8 cellular contexts compared by ENCODE assay signal in the genomic region with DNA sequence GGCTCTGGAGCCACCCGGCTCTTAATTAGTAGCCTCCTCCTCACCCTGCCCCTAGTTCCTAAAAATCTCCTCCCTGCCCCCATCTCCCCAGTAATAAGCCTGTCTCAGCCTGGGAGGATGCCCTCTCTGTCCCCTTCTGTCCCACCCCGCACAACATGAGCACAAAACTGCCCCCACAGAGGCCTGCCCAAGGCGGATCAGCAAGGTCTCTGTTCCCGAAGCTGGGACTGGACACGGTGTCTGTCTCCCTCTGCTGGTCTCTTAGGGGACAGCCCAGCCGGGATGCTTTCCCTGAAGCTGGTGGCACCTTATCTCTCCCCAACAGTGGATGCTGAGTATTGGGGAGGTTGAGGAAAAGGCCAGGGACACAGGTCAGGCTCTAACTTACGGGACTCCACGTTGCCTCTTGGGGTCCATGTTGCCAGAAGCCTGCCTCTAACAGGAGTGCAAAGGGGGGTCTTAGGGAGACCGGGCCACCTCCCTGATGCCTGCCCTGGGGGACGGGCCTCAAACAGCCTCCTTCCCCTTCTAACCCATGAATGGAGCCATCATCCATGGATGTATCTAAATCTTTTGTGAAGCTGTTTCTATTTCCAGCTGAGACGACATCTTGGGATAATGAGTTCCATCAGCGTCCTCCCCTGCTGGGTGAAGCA. TPM values are rescaled to one million over a fixed set of nuclear protein-coding genes. Genes with fewer than 3 reads are reported as not detected.
A peak's percentile ranks its signal among the peaks of the same experiment; 100 is the strongest.
DNase-seq lines count a peak whose midpoint lies in the region; ATAC-seq and TF ChIP-seq lines count a peak whose summit lies in the region.

No MANE protein-coding gene starts in this region.

- CTCF ChIA-PET in HCT116 (lab: Charles Lee) = interaction anchor here (0.6 to 15.5 kb wide), 16 partner anchors 9 to 331 kb away, joined by 3 to 456 read pairs (median 6); a partner anchor contains a TSS

- no peak overlapping the region for H3K4me3 Mint-ChIP-seq in dendritic cell treated with granulocyte-macrophage colony-stimulating factor and Interleukin-4, amounts not matched to agents 40 ng/mL and 50 ng/mL, for 4 days

- H2AFZ ChIP-seq in HCT116 (ENCODE audit: low read depth, low read length, poor library complexity, severe bottlenecking) = no peak overlapping the region

- POLR2A ChIA-PET in HCT116 (lab: Charles Lee) = interaction anchor here (1.2 to 15.1 kb wide), 2 partner anchors 28 to 37 kb away, joined by 3 to 210 read pairs; a partner anchor contains a TSS

- H3K9me3 ChIP-seq in HCT116 (ENCODE audit: control insufficient read depth in 1 of 2, insufficient read depth in 1 of 2, low read depth in 1 of 2, low read length in 2 of 2) (no peaks in the 10 kb centered on the region), lower lobe of right lung (no peaks in the 10 kb centered on the region)

- ATAC-seq in HCT116 = peak; percentile 74
- ATAC-seq in lower lobe of right lung = peak; percentile 88 to 91
- ATAC-seq in HG02852 (IDR thresholded peaks at IDR 0.05; ENCODE audit: unreplicated experiment) = no peak

- DNase-seq in COR-L47 (lab: John Stamatoyannopoulos, UW) (peak; percentile 30), HCT116 (ENCODE audit: low read depth, low spot score) (peak; percentile 69), NCI-H526 (lab: John Stamatoyannopoulos, UW) (peak; percentile 48 to 89), lower lobe of right lung (peak; percentile 85)
- DNase-seq in activated CD4-positive, alpha-beta T cell treated with anti-CD3 and anti-CD28 coated beads, Interleukin-2, amount 50 U/mL, for 1 hour = peak; percentile 83
- DNase-seq in stimulated activated CD8-positive, alpha-beta memory T cell treated with anti-CD3 and anti-CD28 coated beads, Interleukin-15, amount 100 ng/mL, for 1 hour (ENCODE audit: low read depth) = peak; percentile 75

- TF ChIP-seq CTCF in HCT116 (IDR thresholded peaks at IDR 0.05 in 2 of 3, conservative IDR thresholded peaks at IDR 0.05 in 1 of 3; ENCODE audit: borderline replicate concordance in 1 of 3, insufficient read depth in 1 of 3, low read depth in 2 of 3, low read length in 2 of 3) (peak in 2 of 3 experiments; percentile 98; a peak in 4 of 6 replicates), lower lobe of right lung (IDR thresholded peaks at IDR 0.05) (peak; percentile 96)

- H3K27ac Mint-ChIP-seq in dendritic cell treated with granulocyte-macrophage colony-stimulating factor and Interleukin-4, amounts not matched to agents 40 ng/mL and 50 ng/mL, for 4 days = peak overlapping the region; percentile 28

- intact Hi-C loops in HCT116 (cut with micrococcal nuclease) (loop anchor here (1.0 to 2.0 kb wide), 4 partner anchors 11 to 120 kb away; no protein-coding TSS in a partner anchor), lower lobe of right lung (cut with DNase I) (no loop called here)
- intact Hi-C loops in dendritic cell treated with granulocyte-macrophage colony-stimulating factor and Interleukin-4, amounts not matched to agents 40 ng/mL and 50 ng/mL, for 4 days (cut with micrococcal nuclease) = loop anchor here (1.0 to 10.0 kb wide), 4 partner anchors 25 to 118 kb away; a partner anchor contains a TSS

- H3K9me2 ChIP-seq in HCT116 (ENCODE audit: insufficient read depth) = no peaks in the 10 kb centered on the region

- H3K36me3 Mint-ChIP-seq in dendritic cell treated with granulocyte-macrophage colony-stimulating factor and Interleukin-4, amounts not matched to agents 40 ng/mL and 50 ng/mL, for 4 days (ENCODE audit: low read depth) = no peaks in the 10 kb centered on the region

- no peak overlapping the region for H3K9ac ChIP-seq in HCT116 (ENCODE audit: low read length)

- H3K4me1 Mint-ChIP-seq in dendritic cell treated with granulocyte-macrophage colony-stimulating factor and Interleukin-4, amounts not matched to agents 40 ng/mL and 50 ng/mL, for 4 days (ENCODE audit: low read depth) = peaks cover 56% of the 10 kb centered on the region

- peaks cover 5% of the 10 kb centered on the region for H3K27me3 Mint-ChIP-seq in dendritic cell treated with granulocyte-macrophage colony-stimulating factor and Interleukin-4, amounts not matched to agents 40 ng/mL and 50 ng/mL, for 4 days

- no TSS peak for BruUV-seq in HCT116 (replicated peaks; lab: Mats Ljungman, UMichigan)

- no peak for TF ChIP-seq RAD21 in HCT116 (IDR thresholded peaks at IDR 0.05; ENCODE audit: low read depth)

- H3K27ac ChIP-seq in HCT116 (ENCODE audit: low read depth, low read length) (no peak overlapping the region), lower lobe of right lung (no peak overlapping the region)

- no peak for TF ChIP-seq POLR2A in HCT116 (IDR thresholded peaks at IDR 0.05; ENCODE audit: borderline replicate concordance, extremely low read depth, insufficient read depth, insufficient read length)

- H3K4me1 ChIP-seq in HCT116 (ENCODE audit: control insufficient read depth in 1 of 2, insufficient read depth in 2 of 2, low read length in 2 of 2) (peaks cover 53 to 63% of the 10 kb centered on the region in 2 experiments), lower lobe of right lung (peaks cover 21% of the 10 kb centered on the region)

- no peaks in the 10 kb centered on the region for H3K36me3 ChIP-seq in HCT116 (ENCODE audit: control insufficient read depth in 1 of 2, insufficient read depth in 2 of 2, low read length in 2 of 2)
- H3K36me3 ChIP-seq in lower lobe of right lung = no peaks in the 10 kb centered on the region

- H3K27me3 ChIP-seq in HCT116 (ENCODE audit: insufficient read depth, low read length) = no peaks in the 10 kb centered on the region
- no peaks in the 10 kb centered on the region for H3K27me3 ChIP-seq in lower lobe of right lung (ENCODE audit: low read depth)

- RAD21 ChIA-PET in HCT116 (lab: Charles Lee; ENCODE audit: low non-redundant PET in 1 of 2, low total read pairs in 2 of 2, uncharacterized antibody in 2 of 2, unreplicated experiment in 2 of 2) = interaction anchor here (0.6 to 5.0 kb wide), 14 partner anchors 8 to 121 kb away, joined by 3 to 76 read pairs (median 8); a partner anchor contains a TSS

- no peaks in the 10 kb centered on the region for H4K20me1 ChIP-seq in HCT116 (ENCODE audit: insufficient read depth)

- H3K79me2 ChIP-seq in HCT116 (ENCODE audit: insufficient read depth, low read length) = no peaks in the 10 kb centered on the region

- H3K4me3 ChIP-seq in HCT116 (replicated peaks in 1 of 2; ENCODE audit: low read depth in 1 of 2, low read length in 2 of 2) (no peak overlapping the region), lower lobe of right lung (no peak overlapping the region)

- peak overlapping the region; percentile 23; the same call in 1 of the 2 replicates for H3K4me2 ChIP-seq in HCT116 (ENCODE audit: low read length)

- no peaks in the 10 kb centered on the region for H3K9me3 Mint-ChIP-seq in dendritic cell treated with granulocyte-macrophage colony-stimulating factor and Interleukin-4, amounts not matched to agents 40 ng/mL and 50 ng/mL, for 4 days

TF ChIP-seq in HCT116, 20 proteins besides CTCF, POLR2A, EP300 and RAD21 (continues in another document):
- TF ChIP-seq EGR1 (IDR thresholded peaks at IDR 0.05; ENCODE audit: low read depth) (no peak), FOSL1 (IDR thresholded peaks at IDR 0.05; ENCODE audit: low read depth) (no peak), EZH2phosphoT487 (IDR thresholded peaks at IDR 0.05; ENCODE audit: borderline replicate concordance) (no peak), JUND (IDR thresholded peaks at IDR 0.05) (no peak), POLR2AphosphoS5 (IDR thresholded peaks at IDR 0.05; ENCODE audit: low read depth, low read length) (peak; percentile 33; the same call in 1 of the 2 replicates), CBX3 (IDR thresholded peaks at IDR 0.05; ENCODE audit: low read depth) (no peak), TCF7L2 (IDR thresholded peaks at IDR 0.05; ENCODE audit: borderline replicate concordance, extremely low read depth, insufficient read depth, insufficient read length) (no peak), CEBPB (IDR thresholded peaks at IDR 0.05; ENCODE audit: low read depth) (no peak), YY1 (IDR thresholded peaks at IDR 0.05; ENCODE audit: extremely low read depth, insufficient replicate concordance, low read depth, low read length) (peak; percentile 48)
- TF ChIP-seq, protein P1, sequence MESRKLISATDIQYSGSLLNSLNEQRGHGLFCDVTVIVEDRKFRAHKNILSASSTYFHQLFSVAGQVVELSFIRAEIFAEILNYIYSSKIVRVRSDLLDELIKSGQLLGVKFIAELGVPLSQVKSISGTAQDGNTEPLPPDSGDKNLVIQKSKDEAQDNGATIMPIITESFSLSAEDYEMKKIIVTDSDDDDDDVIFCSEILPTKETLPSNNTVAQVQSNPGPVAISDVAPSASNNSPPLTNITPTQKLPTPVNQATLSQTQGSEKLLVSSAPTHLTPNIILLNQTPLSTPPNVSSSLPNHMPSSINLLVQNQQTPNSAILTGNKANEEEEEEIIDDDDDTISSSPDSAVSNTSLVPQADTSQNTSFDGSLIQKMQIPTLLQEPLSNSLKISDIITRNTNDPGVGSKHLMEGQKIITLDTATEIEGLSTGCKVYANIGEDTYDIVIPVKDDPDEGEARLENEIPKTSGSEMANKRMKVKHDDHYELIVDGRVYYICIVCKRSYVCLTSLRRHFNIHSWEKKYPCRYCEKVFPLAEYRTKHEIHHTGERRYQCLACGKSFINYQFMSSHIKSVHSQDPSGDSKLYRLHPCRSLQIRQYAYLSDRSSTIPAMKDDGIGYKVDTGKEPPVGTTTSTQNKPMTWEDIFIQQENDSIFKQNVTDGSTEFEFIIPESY (IDR thresholded peaks at IDR 0.05; ENCODE audit: extremely low read depth, insufficient replicate concordance, low read length) = no peak
- TF ChIP-seq, protein P2, sequence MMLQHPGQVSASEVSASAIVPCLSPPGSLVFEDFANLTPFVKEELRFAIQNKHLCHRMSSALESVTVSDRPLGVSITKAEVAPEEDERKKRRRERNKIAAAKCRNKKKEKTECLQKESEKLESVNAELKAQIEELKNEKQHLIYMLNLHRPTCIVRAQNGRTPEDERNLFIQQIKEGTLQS (IDR thresholded peaks at IDR 0.05) = no peak

RNA-seq across cellular contexts. Expression of a gene that starts 9.2 kb away (rescaled TPM):
- total RNA-seq in HCT116 (2021; ENCODE audit: unreplicated experiment) = 49.8 TPM
- polyA plus RNA-seq in HCT116 (2012) = 26.5 and 29.8 TPM in 2 replicates
- 28.9 TPM for total RNA-seq in lower lobe of right lung

RNA-seq across cellular contexts. Expression of a gene that starts 9.2 kb away (rescaled TPM):
- total RNA-seq in HCT116 (2021; ENCODE audit: unreplicated experiment) (12.2 TPM), lower lobe of right lung (3.7 TPM)
- 18.3 and 20.2 TPM in 2 replicates for polyA plus RNA-seq in HCT116 (2012)

RNA-seq across cellular contexts. Expression of a gene that starts 19.0 kb away (rescaled TPM):
- total RNA-seq in HCT116 (2021; ENCODE audit: unreplicated experiment) (238 TPM), lower lobe of right lung (144 TPM)
- polyA plus RNA-seq in HCT116 (2012) = 226 and 254 TPM in 2 replicates

RNA-seq across cellular contexts. Expression of a gene that starts 21.3 kb away (rescaled TPM):
- 0.39 TPM for total RNA-seq in HCT116 (2021; ENCODE audit: unreplicated experiment)
- 0.07 and 0.22 TPM in 2 replicates for polyA plus RNA-seq in HCT116 (2012)
- total RNA-seq in lower lobe of right lung = 45.3 TPM

RNA-seq across cellular contexts. Expression of a gene that starts 29.3 kb away (rescaled TPM):
- total RNA-seq in HCT116 (2021; ENCODE audit: unreplicated experiment) = 44.2 TPM
- 101 and 113 TPM in 2 replicates for polyA plus RNA-seq in HCT116 (2012)
- total RNA-seq in lower lobe of right lung = 86.6 TPM

Comparison
In these comparisons a context has a peak if more than half of its experiments do, and no peak if none do; other contexts are left out.
1. DNase-seq: peak in every context shown above with its lines; median percentile 85 in lower lobe of right lung; 83 in activated CD4-positive, alpha-beta T cell treated with anti-CD3 and anti-CD28 coated beads, Interleukin-2, amount 50 U/mL, for 1 hour; 75 in stimulated activated CD8-positive, alpha-beta memory T cell treated with anti-CD3 and anti-CD28 coated beads, Interleukin-15, amount 100 ng/mL, for 1 hour; 69 in HCT116; 68 in NCI-H526; 30 in COR-L47.